ENCODE assay signal across 34 cellular contexts in genomic region chr16:7391694-7392093, GRCh38. TPM values are rescaled to one million over a fixed set of nuclear protein-coding genes. Genes with fewer than 3 reads are reported as not detected.
"Had no signal": no experiment of that assay in that cellular context is flagged by ENCODE, and none has a peak within 500 bp of the region (broad histone marks: within the 10 kb centered on the region; RNA-seq: fewer than 3 reads in every experiment).

No MANE protein-coding gene starts in this region.

- ATAC-seq: activated CD8-positive, alpha-beta T cell treated with anti-CD3 and anti-CD28 coated beads for 36 hours; activated naive CD4-positive, alpha-beta T cell treated with anti-CD3 and anti-CD28 coated beads, Interleukin-2, amount 50 U/mL, for 72 hours; activated T-cell treated with anti-CD3 and anti-CD28 coated beads, Interleukin-2, amount 50 U/mL, for 4 hours; activated T-cell treated with anti-CD3 and anti-CD28 coated beads, Interleukin-2, amount 50 U/mL, for 72 hours; activated T-helper 17 cell treated with anti-CD3 and anti-CD28 coated beads, Interleukin-2, amount 50 U/mL, for 72 hours; body of pancreas had no signal

- H3K4me1 ChIP-seq: adrenal gland, body of pancreas, breast epithelium had no signal

- H3K4me3 ChIP-seq: adrenal gland, body of pancreas, breast epithelium had no signal

- H3K36me3 ChIP-seq: adrenal gland, brain microvascular endothelial cell, breast epithelium had no signal

- H3K9me3 ChIP-seq: adrenal gland, body of pancreas had no signal

- DNase-seq: activated B cell treated with CpG ODN at 0.5 μM for 24 hours; activated CD4-positive, alpha-beta memory T cell treated with anti-CD3 and anti-CD28 coated beads for 36 hours; activated CD4-positive, alpha-beta T cell treated with anti-CD3 and anti-CD28 coated beads for 4 hours; activated CD4-positive, alpha-beta T cell treated with anti-CD3 and anti-CD28 coated beads, Interleukin-2, amount 10 ng/mL, durations not matched to agents 24 days and 14 days; activated CD4-positive, alpha-beta T cell treated with anti-CD3 and anti-CD28 coated beads, Interleukin-2, amount 50 U/mL, for 1 hour; activated CD4-positive, alpha-beta T cell treated with anti-CD3 and anti-CD28 coated beads, Interleukin-2, amount 50 U/mL, for 4 hours; activated CD4-positive, CD25-positive, alpha-beta regulatory T cell treated with anti-CD3 and anti-CD28 coated beads, Interleukin-2, amount 50 U/mL, for 72 hours; activated CD8-positive, alpha-beta memory T cell treated with anti-CD3 and anti-CD28 coated beads, Interleukin-2, amount 50 U/mL, for 4 hours; activated CD8-positive, alpha-beta T cell treated with anti-CD3 and anti-CD28 coated beads for 36 hours; activated effector memory CD4-positive, alpha-beta T cell treated with anti-CD3 and anti-CD28 coated beads, Interleukin-2, amount 50 U/mL, for 16 hours; activated gamma-delta T cell treated with Interleukin-2 at 50 U/mL for 16 hours; activated naive CD4-positive, alpha-beta T cell; activated naive CD4-positive, alpha-beta T cell treated with anti-CD3 and anti-CD28 coated beads for 36 hours; activated naive CD4-positive, alpha-beta T cell treated with anti-CD3 and anti-CD28 coated beads, Interleukin-2, amount 50 U/mL, for 16 hours; activated naive CD8-positive, alpha-beta T cell treated with anti-CD3 and anti-CD28 coated beads for 36 hours; activated T-cell treated with anti-CD3 and anti-CD28 coated beads for 4 hours; activated T-cell treated with anti-CD3 and anti-CD28 coated beads, Interleukin-2, amount 50 U/mL, for 1 hour; activated T-cell treated with anti-CD3 and anti-CD28 coated beads, Interleukin-2, amount 50 U/mL, for 4 hours; activated T-cell treated with anti-CD3 and anti-CD28 coated beads, Interleukin-2, amount 50 U/mL, for 72 hours; adrenal gland; amniotic stem cell; aorta; body of pancreas; brain microvascular endothelial cell; central memory CD4-positive, alpha-beta T cell; T-helper 1 cell; T-helper 2 cell; T-helper 9 cell had no signal

- H3K27ac ChIP-seq: adrenal gland, body of pancreas, brain microvascular endothelial cell, breast epithelium, VCaP had no signal

- H3K27me3 ChIP-seq: adrenal gland, body of pancreas, brain microvascular endothelial cell, breast epithelium had no signal

RNA-seq across cellular contexts. Expression of gene RBFOX1, which starts 59.0 kb away (rescaled TPM):
- total RNA-seq: activated B cell treated with CpG ODN at 0.5 μM for 24 hours; activated CD4-positive, alpha-beta memory T cell treated with anti-CD3 and anti-CD28 coated beads for 36 hours; activated CD4-positive, alpha-beta T cell treated with anti-CD3 and anti-CD28 coated beads, Interleukin-2, amount 10 ng/mL, durations not matched to agents 24 days and 14 days; activated CD8-positive, alpha-beta memory T cell treated with anti-CD3 and anti-CD28 coated beads for 36 hours; activated CD8-positive, alpha-beta T cell treated with anti-CD3 and anti-CD28 coated beads for 36 hours; activated naive CD4-positive, alpha-beta T cell treated with anti-CD3 and anti-CD28 coated beads for 36 hours; activated naive CD4-positive, alpha-beta T cell treated with anti-CD3 and anti-CD28 coated beads, Interleukin-2, amount 50 U/mL, for 72 hours; activated naive CD8-positive, alpha-beta T cell treated with anti-CD3 and anti-CD28 coated beads for 36 hours; activated T-cell treated with anti-CD3 and anti-CD28 coated beads, Interleukin-2, amount 50 U/mL, for 4 hours; activated T-cell treated with anti-CD3 and anti-CD28 coated beads, Interleukin-2, amount 50 U/mL, for 72 hours; activated T-helper 1 cell treated with anti-CD3 and anti-CD28 coated beads, Interleukin-12 subunit alpha, Interleukin-12 subunit beta, Interleukin-2, Interleukin-4 antibody, amounts not matched to agents 30 ng/mL and 10 ng/mL and 1 ng/mL, durations not matched to agents 14 hours and 24 hours and 36 hours; activated T-helper 17 cell treated with anti-CD3 and anti-CD28 coated beads, Interleukin-2, amount 50 U/mL, for 72 hours; aorta; body of pancreas had no signal
